In genomic region chr17:30809867-30810266, GRCh38 we compare ENCODE assay signal across 16 cellular contexts. TPM values are rescaled to one million over a fixed set of nuclear protein-coding genes. Genes with fewer than 3 reads are reported as not detected.
A peak's percentile ranks its signal among the peaks of the same experiment; 100 is the strongest.
DNase-seq lines count a peak whose midpoint lies in the region; ATAC-seq and TF ChIP-seq lines count a peak whose summit lies in the region.
"Had no signal": no experiment of that assay in that cellular context is flagged by ENCODE, and none has a peak within 500 bp of the region (broad histone marks: within the 10 kb centered on the region; RNA-seq: fewer than 3 reads in every experiment).

No MANE protein-coding gene starts in this region.

- H3K36me3 ChIP-seq in BLaER1: peaks cover 6% of the 10 kb centered on the region
- H3K36me3 ChIP-seq in GM23338 (ENCODE audit: insufficient read depth): no peaks in the 10 kb centered on the region
- H3K36me3 ChIP-seq in naive thymus-derived CD4-positive, alpha-beta T cell (ENCODE audit: control insufficient read depth in 2 of 3, insufficient read depth in 3 of 3, low read length in 3 of 3): peaks cover 0 to 6% (median under 1%) of the 10 kb centered on the region in 3 experiments
- H3K36me3 ChIP-seq: prostate gland had no signal

- H3K4me3 Mint-ChIP-seq in GM23338: no peak overlapping the region
- H3K4me3 Mint-ChIP-seq in activated T-helper 17 cell treated with anti-CD3 and anti-CD28 coated beads, Interleukin-2, amount 50 U/mL, for 72 hours: peak overlapping the region; percentile 90
- peak overlapping the region; percentile 84 to 94 (median 88) for H3K4me3 Mint-ChIP-seq in naive thymus-derived CD4-positive, alpha-beta T cell
- H3K4me3 Mint-ChIP-seq: brain had no signal

- H3K27ac ChIP-seq in BLaER1 (peak overlapping the region; percentile 85), GM23338 (ENCODE audit: low read depth) (0 out of 2 replicates have a peak overlapping the region, but pooled peaks have one; percentile 28)
- H3K27ac ChIP-seq in naive thymus-derived CD4-positive, alpha-beta T cell (ENCODE audit: low read depth, low read length): peak overlapping the region; percentile 81
- H3K27ac ChIP-seq: foreskin keratinocyte, prostate gland had no signal

- no peaks in the 10 kb centered on the region for H3K9me3 ChIP-seq in BLaER1
- no peaks in the 10 kb centered on the region for H3K9me3 ChIP-seq in naive thymus-derived CD4-positive, alpha-beta T cell (ENCODE audit: control insufficient read depth in 2 of 3, low read length in 3 of 3)
- H3K9me3 ChIP-seq: prostate gland had no signal

- no peaks in the 10 kb centered on the region for H3K9me2 ChIP-seq in GM23338 (ENCODE audit: insufficient read depth)

- peaks cover 6% of the 10 kb centered on the region; the same call in 1 of the 3 replicates for H3K36me3 Mint-ChIP-seq in GM23338 (ENCODE audit: low read depth)
- H3K36me3 Mint-ChIP-seq in activated T-helper 17 cell treated with anti-CD3 and anti-CD28 coated beads, Interleukin-2, amount 50 U/mL, for 72 hours (ENCODE audit: low read depth): peaks cover 28% of the 10 kb centered on the region
- peaks cover 0 to 7% (median 4%) of the 10 kb centered on the region in 5 donors for H3K36me3 Mint-ChIP-seq in naive thymus-derived CD4-positive, alpha-beta T cell

- peaks cover 18% of the 10 kb centered on the region for H3K4me1 Mint-ChIP-seq in GM23338
- peaks cover 27% of the 10 kb centered on the region for H3K4me1 Mint-ChIP-seq in activated T-helper 17 cell treated with anti-CD3 and anti-CD28 coated beads, Interleukin-2, amount 50 U/mL, for 72 hours
- peaks cover 41 to 79% (median 67%) of the 10 kb centered on the region in 7 donors for H3K4me1 Mint-ChIP-seq in naive thymus-derived CD4-positive, alpha-beta T cell

- H3K4me2 ChIP-seq in BLaER1 (peak overlapping the region; percentile 82), GM23338 (no peak overlapping the region)

- H3K4me3 ChIP-seq in BLaER1 (no peak overlapping the region; the same call in 1 of the 2 replicates), GM23338 (no peak overlapping the region)
- peak overlapping the region; percentile 38 for H3K4me3 ChIP-seq in naive thymus-derived CD4-positive, alpha-beta T cell (ENCODE audit: low read length)
- H3K4me3 ChIP-seq: prostate gland had no signal

- intact Hi-C loops in naive thymus-derived CD4-positive, alpha-beta T cell (cut with micrococcal nuclease): loop anchor here (1.0 to 5.0 kb wide), 4 partner anchors 14 to 1092 kb away; partner anchors contain the start of genes CRLF3 (in 2 of the 2), EVI2B (in 1 of the 2) and UTP6 (in 1 of the 2)

- ATAC-seq in GM23338 (no peak), GM19351 (IDR thresholded peaks at IDR 0.05; ENCODE audit: unreplicated experiment) (no peak), GM21381 (IDR thresholded peaks at IDR 0.05; ENCODE audit: unreplicated experiment) (no peak)
- ATAC-seq in activated T-helper 17 cell treated with anti-CD3 and anti-CD28 coated beads, Interleukin-2, amount 50 U/mL, for 72 hours (replicated peaks): no peak
- ATAC-seq in naive thymus-derived CD4-positive, alpha-beta T cell: no peak
- ATAC-seq: foreskin keratinocyte had no signal

- H4K20me1 ChIP-seq in BLaER1 (peaks cover 27% of the 10 kb centered on the region; the same call in 1 of the 2 replicates), GM23338 (replicated peaks; ENCODE audit: insufficient read depth) (peaks cover 44% of the 10 kb centered on the region)

- POLR2A ChIA-PET in naive thymus-derived CD4-positive, alpha-beta T cell (lab: Charles Lee): interaction anchor here (1.0 to 8.8 kb wide), 3 partner anchors 12 to 678 kb away, joined by 3 to 305 read pairs (median 4); partner anchors contain the start of gene CRLF3

- H2AFZ ChIP-seq in GM23338: no peak overlapping the region

- no peaks in the 10 kb centered on the region for H3K27me3 Mint-ChIP-seq in GM23338 (ENCODE audit: insufficient read depth, low read depth, poor library complexity)
- H3K27me3 Mint-ChIP-seq in activated T-helper 17 cell treated with anti-CD3 and anti-CD28 coated beads, Interleukin-2, amount 50 U/mL, for 72 hours: no peaks in the 10 kb centered on the region
- H3K27me3 Mint-ChIP-seq in naive thymus-derived CD4-positive, alpha-beta T cell: no peaks in the 10 kb centered on the region
- H3K27me3 Mint-ChIP-seq: brain had no signal

- H3K79me2 ChIP-seq in GM23338 (replicated peaks; ENCODE audit: insufficient read depth): peaks cover 90% of the 10 kb centered on the region

- CTCF ChIA-PET in naive thymus-derived CD4-positive, alpha-beta T cell (lab: Charles Lee): interaction anchor here (1.4 to 5.6 kb wide), 3 partner anchors 11 to 23 kb away, joined by 4 to 49 read pairs (median 45); partner anchors contain the start of gene CRLF3

- peaks cover 69% of the 10 kb centered on the region for H3K4me1 ChIP-seq in BLaER1
- H3K4me1 ChIP-seq in GM23338 (ENCODE audit: insufficient read depth): peaks cover 16% of the 10 kb centered on the region
- H3K4me1 ChIP-seq in naive thymus-derived CD4-positive, alpha-beta T cell (ENCODE audit: control insufficient read depth in 2 of 2, insufficient read depth in 2 of 2, low read length in 2 of 2): peaks cover 41 to 64% of the 10 kb centered on the region in 2 donors
- H3K4me1 ChIP-seq: prostate gland had no signal

- H3K27me3 ChIP-seq in BLaER1 (no peaks in the 10 kb centered on the region), GM23338 (ENCODE audit: insufficient read depth) (no peaks in the 10 kb centered on the region)
- no peaks in the 10 kb centered on the region for H3K27me3 ChIP-seq in naive thymus-derived CD4-positive, alpha-beta T cell (ENCODE audit: control insufficient read depth in 2 of 2, insufficient read depth in 2 of 2, low read length in 2 of 2)
- H3K27me3 ChIP-seq: foreskin keratinocyte had no signal

- H3F3A ChIP-seq in GM23338 (replicated peaks; ENCODE audit: low read depth): 0 out of 2 replicates have a peak, but pooled peaks cover under 1% of the 10 kb centered on the region

- no peak overlapping the region for H3K27ac Mint-ChIP-seq in GM23338
- peak overlapping the region; percentile 92 for H3K27ac Mint-ChIP-seq in activated T-helper 17 cell treated with anti-CD3 and anti-CD28 coated beads, Interleukin-2, amount 50 U/mL, for 72 hours
- peak overlapping the region; percentile 96 to 99 (median 97) for H3K27ac Mint-ChIP-seq in naive thymus-derived CD4-positive, alpha-beta T cell

- H3K9ac ChIP-seq in BLaER1: no peak overlapping the region

- DNase-seq in GM23338 (ENCODE audit: low spot score) (no peak), H4 (ENCODE audit: low spot score) (no peak), DMS 273 treated with DMSO at 0.1 percent for 48 hours (lab: John Stamatoyannopoulos, UW) (no peak)
- DNase-seq in naive thymus-derived CD4-positive, alpha-beta T cell: peak in 1 of 9 donors; percentile 18
- DNase-seq: effector CD4-positive, alpha-beta T cell; foreskin keratinocyte; Kasumi-1; NCI-H187; NCI-H774; Right ventricle myocardium superior had no signal

- no peak for TF ChIP-seq CTCF in GM23338 (conservative IDR thresholded peaks at IDR 0.05; ENCODE audit: low read depth in 2 of 2)

- H3K9me3 Mint-ChIP-seq in GM23338: no peaks in the 10 kb centered on the region
- H3K9me3 Mint-ChIP-seq in activated T-helper 17 cell treated with anti-CD3 and anti-CD28 coated beads, Interleukin-2, amount 50 U/mL, for 72 hours: no peaks in the 10 kb centered on the region
- no peaks in the 10 kb centered on the region for H3K9me3 Mint-ChIP-seq in naive thymus-derived CD4-positive, alpha-beta T cell
- H3K9me3 Mint-ChIP-seq: brain had no signal

TF ChIP-seq in GM23338, 12 proteins besides CTCF, POLR2A, EP300 and RAD21 (continues in another document):
- TF ChIP-seq REST (IDR thresholded peaks at IDR 0.05; ENCODE audit: unreplicated experiment): no peak
- no peak for TF ChIP-seq ZNF331 (CRISPR knock-in tag; IDR thresholded peaks at IDR 0.05; ENCODE audit: low read depth)

RNA-seq across cellular contexts. Expression of gene CRLF3, which starts 14.6 kb away (rescaled TPM):
- 24.2 and 25.1 TPM in 2 replicates for total RNA-seq in GM23338 (2014; rRNA removed; shearing (Covaris generic))
- 28.6 and 31.7 TPM in 2 replicates for polyA plus RNA-seq in GM23338 (2016; fragmentation: Nextera tagmentation; extraction: Ambion mirVana)
- 10 to 100 TPM; 42.9 to 55.4 TPM for total RNA-seq in activated T-helper 17 cell treated with anti-CD3 and anti-CD28 coated beads, Interleukin-2, amount 50 U/mL, for 72 hours
- total RNA-seq in naive thymus-derived CD4-positive, alpha-beta T cell: 100 to 1,000 TPM in 2 of 5 experiments, 10 to 100 TPM in 3; 65.5 to 142 (median 86.7) TPM
- 100 to 1,000 TPM; 200 to 220 TPM for polyA plus RNA-seq in naive thymus-derived CD4-positive, alpha-beta T cell
- total RNA-seq in H4 (2014; rRNA removed; shearing (Covaris generic)): 9.7 and 13.9 TPM in 2 replicates

RNA-seq across cellular contexts. Expression of gene ATAD5, which starts 21.9 kb away (rescaled TPM):
- total RNA-seq in GM23338 (2014; rRNA removed; shearing (Covaris generic)): 22.7 and 24.2 TPM in 2 replicates
- polyA plus RNA-seq in GM23338 (2016; fragmentation: Nextera tagmentation; extraction: Ambion mirVana): 21.1 and 30.9 TPM in 2 replicates
- total RNA-seq in activated T-helper 17 cell treated with anti-CD3 and anti-CD28 coated beads, Interleukin-2, amount 50 U/mL, for 72 hours: 10 to 100 TPM; 35.8 to 38.6 TPM
- 10 to 100 TPM in 1 of 5 experiments, 1 to 10 TPM in 4; 3.5 to 22.1 (median 5.0) TPM for total RNA-seq in naive thymus-derived CD4-positive, alpha-beta T cell
- polyA plus RNA-seq in naive thymus-derived CD4-positive, alpha-beta T cell: 1 to 10 TPM; 1.3 to 1.5 TPM
- total RNA-seq in H4 (2014; rRNA removed; shearing (Covaris generic)): 1.8 and 4.5 TPM in 2 replicates

Comparison
In these comparisons a context has a peak if more than half of its experiments do, and no peak if none do; other contexts are left out.
1. H3K27ac ChIP-seq: peak in every context shown above with its lines; median percentile 85 in BLaER1; 81 in naive thymus-derived CD4-positive, alpha-beta T cell; 28 in GM23338.